Comparison of ENCODE assay signal across 14 cellular contexts in genomic region chr1:212515329-212515760, GRCh38.
A peak's percentile ranks its signal among the peaks of the same experiment; 100 is the strongest.
DNase-seq lines count a peak whose midpoint lies in the region; ATAC-seq and TF ChIP-seq lines count a peak whose summit lies in the region.
"Had no signal": no experiment of that assay in that cellular context is flagged by ENCODE, and none has a peak within 500 bp of the region (broad histone marks: within the 10 kb centered on the region; RNA-seq: fewer than 3 reads in every experiment).

No MANE protein-coding gene starts in this region.

- H3K9ac ChIP-seq in SK-N-SH, result no peak overlapping the region

- H2AFZ ChIP-seq in SK-N-SH (ENCODE audit: low read depth), result no peak overlapping the region
- H2AFZ ChIP-seq: PC-9 had no signal

- DNase-seq in SK-N-SH (peak; percentile 26), SK-N-DZ (ENCODE audit: low spot score) (peak; percentile 16), left kidney (ENCODE audit: low read depth, low spot score) (peak; percentile 52), thoracic aorta (ENCODE audit: low spot score) (no peak), ascending aorta (ENCODE audit: low spot score in 2 of 2) (no peak), NCI-H2029 (lab: John Stamatoyannopoulos, UW) (no peak)
- DNase-seq: activated CD4-positive, alpha-beta T cell treated with anti-CD3 and anti-CD28 coated beads, Interleukin-2, amount 10 ng/mL, durations not matched to agents 24 days and 14 days; PC-9; stimulated activated CD4-positive, alpha-beta T cell treated with anti-CD3 and anti-CD28 coated beads, Interleukin-12 subunit alpha, Interleukin-12 subunit beta, amount 100 ng/mL, for 4 hours; T-helper 1 cell had no signal

- no peak for TF ChIP-seq CTCF in SK-N-SH (IDR thresholded peaks at IDR 0.05)
- TF ChIP-seq CTCF in thoracic aorta (IDR thresholded peaks at IDR 0.05), result no peak
- no peak for TF ChIP-seq CTCF in ascending aorta (IDR thresholded peaks at IDR 0.05)

- H3K27me3 ChIP-seq in SK-N-SH (ENCODE audit: insufficient read depth) (no peaks in the 10 kb centered on the region; the same call in 1 of the 2 replicates), thoracic aorta (replicated peaks; ENCODE audit: insufficient read depth) (no peaks in the 10 kb centered on the region), ascending aorta (no peaks in the 10 kb centered on the region)

- no peak for TF ChIP-seq RAD21 in SK-N-SH (IDR thresholded peaks at IDR 0.05; ENCODE audit: low read length)

- H3K4me3 ChIP-seq in SK-N-SH (ENCODE audit: low read depth in 2 of 2, low read length in 1 of 2) (no peak overlapping the region), thoracic aorta (peak overlapping the region; percentile 65), ascending aorta (peak overlapping the region in 1 of 2 donors; percentile 58)
- H3K4me3 ChIP-seq: A549, PC-9 had no signal

- no peak for ATAC-seq in SK-N-SH treated with all-trans-retinoic acid at 6 μM for 48 hours
- no peak for ATAC-seq in thoracic aorta (ENCODE audit: insufficient number of reproducible peaks, low FRiP score, low read depth)
- ATAC-seq in GM18867 (IDR thresholded peaks at IDR 0.05; ENCODE audit: unreplicated experiment), result no peak
- ATAC-seq: A549 had no signal

- WGBS in SK-N-SH (ENCODE audit: low lambda C conversion rate), result 74% methylated on average over 12 of the region's 12 CpGs

- H3F3A ChIP-seq in SK-N-SH (replicated peaks; ENCODE audit: insufficient read depth), result no peaks in the 10 kb centered on the region

- no peak for TF ChIP-seq EP300 in SK-N-SH (IDR thresholded peaks at IDR 0.05; ENCODE audit: borderline replicate concordance in 1 of 2, low read depth in 1 of 2, low read length in 1 of 2)

- H3K36me3 ChIP-seq in SK-N-SH (replicated peaks in 1 of 2; ENCODE audit: control insufficient read depth in 1 of 2, insufficient read depth in 2 of 2, low read length in 1 of 2), result no peaks in the 10 kb centered on the region
- no peaks in the 10 kb centered on the region for H3K36me3 ChIP-seq in thoracic aorta
- no peaks in the 10 kb centered on the region for H3K36me3 ChIP-seq in ascending aorta
- H3K36me3 ChIP-seq: neutrophil had no signal

- CTCF ChIA-PET in SK-N-SH (lab: Yijun Ruan, JAX), result interaction anchor here (1.2 kb wide), 1 partner anchor 38 kb away, joined by 4 read pairs; no protein-coding TSS in a partner anchor

- H3K79me2 ChIP-seq in SK-N-SH (ENCODE audit: insufficient read depth), result no peaks in the 10 kb centered on the region

- H3K4me2 ChIP-seq in SK-N-SH, result no peak overlapping the region
- H3K4me2 ChIP-seq: A549, PC-9 had no signal

- peaks cover 0 to 15% of the 10 kb centered on the region in 2 experiments; a peak in 2 of 4 replicates for H3K4me1 ChIP-seq in SK-N-SH (ENCODE audit: control insufficient read depth in 1 of 2, insufficient read depth in 2 of 2, low read depth in 1 of 2, low read length in 1 of 2)
- peaks cover 13 to 24% of the 10 kb centered on the region in 2 donors for H3K4me1 ChIP-seq in thoracic aorta (ENCODE audit: control insufficient read depth in 1 of 2, low read depth in 2 of 2)
- H3K4me1 ChIP-seq in ascending aorta, result peaks cover 0 to 8% of the 10 kb centered on the region in 2 donors

- H4K20me1 ChIP-seq in SK-N-SH (ENCODE audit: insufficient read depth), result no peaks in the 10 kb centered on the region

- H3K9me3 ChIP-seq in SK-N-SH (no peaks in the 10 kb centered on the region), thoracic aorta (no peaks in the 10 kb centered on the region), ascending aorta (no peaks in the 10 kb centered on the region)
- H3K9me3 ChIP-seq: A549, neutrophil had no signal

- H3K27ac ChIP-seq in SK-N-SH (ENCODE audit: low read depth in 2 of 2, low read length in 1 of 2) (no peak overlapping the region), thoracic aorta (no peak overlapping the region), ascending aorta (peak overlapping the region in 1 of 2 donors; percentile 6)
- H3K27ac ChIP-seq: neutrophil, PC-9 had no signal

- no peaks in the 10 kb centered on the region for H3K9me2 ChIP-seq in SK-N-SH

- intact Hi-C loops in ascending aorta (cut with DNase I), result loop anchor here (2.0 kb wide), 1 partner anchor 43 kb away; no protein-coding TSS in a partner anchor

- POLR2A ChIA-PET in SK-N-SH (lab: Yijun Ruan, JAX), result interaction anchor here (1.1 kb wide), 1 partner anchor 93 kb away, joined by 4 read pairs; the partner anchor contains the start of gene ATF3

TF ChIP-seq in SK-N-SH, 30 proteins besides CTCF, POLR2A, EP300 and RAD21 (continues in another document):
- no peak for TF ChIP-seq CHD2 (IDR thresholded peaks at IDR 0.05; ENCODE audit: low read length, partially characterized antibody)
- TF ChIP-seq MXI1 (IDR thresholded peaks at IDR 0.05; ENCODE audit: low read depth, low read length), result no peak
- no peak for TF ChIP-seq SMC3 (IDR thresholded peaks at IDR 0.05; ENCODE audit: low read depth, low read length)
- TF ChIP-seq USF2 (IDR thresholded peaks at IDR 0.05; ENCODE audit: borderline replicate concordance, low read depth, low read length), result no peak
- TF ChIP-seq JUND (IDR thresholded peaks at IDR 0.05), result no peak
- no peak for TF ChIP-seq TAF1 (IDR thresholded peaks at IDR 0.05; ENCODE audit: borderline replicate concordance, low read depth, low read length)
- no peak for TF ChIP-seq POLR2AphosphoS5 (IDR thresholded peaks at IDR 0.05; ENCODE audit: low read depth, low read length)
- no peak for TF ChIP-seq NRF1 (IDR thresholded peaks at IDR 0.05; ENCODE audit: low read depth, low read length)
- no peak for TF ChIP-seq FOXM1 (IDR thresholded peaks at IDR 0.05; ENCODE audit: low read depth)
- no peak for TF ChIP-seq FOXJ3 (CRISPR knock-in tag; IDR thresholded peaks at IDR 0.05)
- TF ChIP-seq PBX3 (IDR thresholded peaks at IDR 0.05), result no peak

TF ChIP-seq in SK-N-SH treated with all-trans-retinoic acid at 6 μM for 48 hours, 23 proteins besides CTCF, POLR2A, EP300 and RAD21 (continues in another document):
- no peak for TF ChIP-seq SNAI2 (CRISPR knock-in tag; IDR thresholded peaks at IDR 0.05)
- TF ChIP-seq, protein P1, sequence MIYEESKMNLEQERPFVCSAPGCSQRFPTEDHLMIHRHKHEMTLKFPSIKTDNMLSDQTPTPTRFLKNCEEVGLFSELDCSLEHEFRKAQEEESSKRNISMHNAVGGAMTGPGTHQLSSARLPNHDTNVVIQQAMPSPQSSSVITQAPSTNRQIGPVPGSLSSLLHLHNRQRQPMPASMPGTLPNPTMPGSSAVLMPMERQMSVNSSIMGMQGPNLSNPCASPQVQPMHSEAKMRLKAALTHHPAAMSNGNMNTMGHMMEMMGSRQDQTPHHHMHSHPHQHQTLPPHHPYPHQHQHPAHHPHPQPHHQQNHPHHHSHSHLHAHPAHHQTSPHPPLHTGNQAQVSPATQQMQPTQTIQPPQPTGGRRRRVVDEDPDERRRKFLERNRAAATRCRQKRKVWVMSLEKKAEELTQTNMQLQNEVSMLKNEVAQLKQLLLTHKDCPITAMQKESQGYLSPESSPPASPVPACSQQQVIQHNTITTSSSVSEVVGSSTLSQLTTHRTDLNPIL (CRISPR knock-in tag; IDR thresholded peaks at IDR 0.05; ENCODE audit: low read depth), result no peak
- TF ChIP-seq OSR1 (CRISPR knock-in tag; IDR thresholded peaks at IDR 0.05), result no peak
- TF ChIP-seq CSDC2 (CRISPR knock-in tag; IDR thresholded peaks at IDR 0.05), result no peak
- no peak for TF ChIP-seq TSHZ2 (CRISPR knock-in tag; IDR thresholded peaks at IDR 0.05)
- TF ChIP-seq CSRNP3 (CRISPR knock-in tag; IDR thresholded peaks at IDR 0.05), result no peak
- TF ChIP-seq PPARA (CRISPR knock-in tag; IDR thresholded peaks at IDR 0.05; ENCODE audit: borderline replicate concordance), result no peak

Comparison
In these comparisons a context has a peak if more than half of its experiments do, and no peak if none do; other contexts are left out.
1. DNase-seq: peak in SK-N-SH (single experiment), SK-N-DZ (single experiment) and left kidney (single experiment); none in thoracic aorta (single experiment), ascending aorta (0 of 2) and NCI-H2029 (single experiment).